ENCODE assay signal across 8 cellular contexts in genomic region chr11:104968365-104968855, GRCh38. TPM values are rescaled to one million over a fixed set of nuclear protein-coding genes. Genes with fewer than 3 reads are reported as not detected.
DNase-seq lines count a peak whose midpoint lies in the region; ATAC-seq lines count a peak whose summit lies in the region.

Gene CASP4 (minus strand): TSS chr11:104968574. CDS start chr11:104968525, 49 bp downstream.

- H3K9me3 ChIP-seq in SK-N-MC (ENCODE audit: low read depth, low read length) (no peaks in the 10 kb centered on the region), mucosa of stomach (ENCODE audit: control insufficient read depth, low read length) (no peaks in the 10 kb centered on the region)

- H3K27ac ChIP-seq in SK-N-MC: peak within 1 kb of the TSS; percentile 87

- peak within 1 kb of the TSS; percentile 81 for H3K4me3 ChIP-seq in SK-N-MC
- H3K4me3 ChIP-seq in mucosa of stomach (ENCODE audit: low read length): peak within 1 kb of the TSS; percentile 43

- H3K4me1 Mint-ChIP-seq in effector memory CD8-positive, alpha-beta T cell (ENCODE audit: low read depth in 2 of 2): peaks cover 38 to 39% of the 10 kb centered on the region in 2 donors

- H3K4me1 ChIP-seq in mucosa of stomach (ENCODE audit: control insufficient read depth, insufficient read depth, low read length): peaks cover 14% of the 10 kb centered on the region

- peak within 1 kb of the TSS; percentile 87 to 99 for H3K4me3 Mint-ChIP-seq in effector memory CD8-positive, alpha-beta T cell

- H3K36me3 Mint-ChIP-seq in effector memory CD8-positive, alpha-beta T cell (ENCODE audit: insufficient read depth): no peaks in the 10 kb centered on the region

- H3K27me3 Mint-ChIP-seq in effector memory CD8-positive, alpha-beta T cell: no peaks in the 10 kb centered on the region

- peaks cover 0 to 10% of the 10 kb centered on the region in 2 donors for H3K9me3 Mint-ChIP-seq in effector memory CD8-positive, alpha-beta T cell

- H3K27ac Mint-ChIP-seq in effector memory CD8-positive, alpha-beta T cell: peak within 1 kb of the TSS; percentile 92 to 99

- H3K36me3 ChIP-seq in SK-N-MC (ENCODE audit: insufficient read depth, low read length): no peaks in the 10 kb centered on the region
- H3K36me3 ChIP-seq in mucosa of stomach (ENCODE audit: control insufficient read depth, insufficient read depth, low read length): no peaks in the 10 kb centered on the region

- no peaks in the 10 kb centered on the region for H3K27me3 ChIP-seq in mucosa of stomach (ENCODE audit: control insufficient read depth, insufficient read depth, low read length)

- DNase-seq in GM03348 (ENCODE audit: low spot score) (peak; percentile 67), HS-27A (ENCODE audit: low read depth) (peak; percentile 20), SK-N-MC (ENCODE audit: low read depth, low spot score) (peak; percentile 67), occipital lobe (lab: John Stamatoyannopoulos, UW) (no peak), NCI-H1436 (lab: John Stamatoyannopoulos, UW) (no peak)
- peak in 1 of 3 experiments; percentile 18 for DNase-seq in effector memory CD8-positive, alpha-beta T cell

- peak within 1 kb of the TSS; percentile 75 for H3K9ac ChIP-seq in SK-N-MC (ENCODE audit: insufficient read length)
- peak within 1 kb of the TSS; percentile 74 for H3K9ac ChIP-seq in mucosa of stomach (ENCODE audit: low read length)

- peak; percentile 90 for ATAC-seq in GM21367 (IDR thresholded peaks at IDR 0.05; ENCODE audit: unreplicated experiment)
- ATAC-seq in effector memory CD8-positive, alpha-beta T cell (replicated peaks): peak; percentile 80

RNA-seq across cellular contexts. Expression of gene CASP4, which starts in this region (rescaled TPM):
- 1.9 TPM for total RNA-seq in occipital lobe

Comparison
In these comparisons a context has a peak if more than half of its experiments do, and no peak if none do; other contexts are left out.
1. DNase-seq: peak in GM03348 (single experiment), HS-27A (single experiment) and SK-N-MC (single experiment); none in occipital lobe (single experiment) and NCI-H1436 (single experiment).